ENCODE assay signal across 12 cellular contexts in the genomic region with DNA sequence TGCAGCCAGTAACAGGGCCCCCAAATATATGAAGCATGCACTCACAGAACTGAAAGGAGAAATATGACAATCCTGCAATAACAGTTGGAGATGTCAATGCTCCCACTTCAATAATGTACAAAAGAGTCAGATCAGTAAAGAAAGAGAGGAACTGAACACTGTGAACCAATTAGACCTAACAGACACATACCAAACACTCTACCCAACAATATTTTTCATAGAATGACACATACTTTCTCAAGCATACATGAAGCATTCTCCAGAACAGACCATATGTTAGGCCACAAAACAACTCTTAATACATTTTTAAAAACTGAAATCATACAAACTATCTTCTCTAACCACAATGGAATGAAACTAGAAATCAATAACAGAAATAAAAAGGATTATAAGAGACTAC.
A peak's percentile ranks its signal among the peaks of the same experiment; 100 is the strongest.
DNase-seq lines count a peak whose midpoint lies in the region; ATAC-seq and TF ChIP-seq lines count a peak whose summit lies in the region.
"Had no signal": no experiment of that assay in that cellular context is flagged by ENCODE, and none has a peak within 500 bp of the region (broad histone marks: within the 10 kb centered on the region; RNA-seq: fewer than 3 reads in every experiment).

No MANE protein-coding gene starts in this region.

- peak overlapping the region; percentile 30 for H3K27ac Mint-ChIP-seq in CD4-positive, alpha-beta T cell
- H3K27ac Mint-ChIP-seq in T-helper 17 cell = peak overlapping the region; percentile 14
- H3K27ac Mint-ChIP-seq: dendritic cell treated with granulocyte-macrophage colony-stimulating factor and Interleukin-4, amounts not matched to agents 40 ng/mL and 50 ng/mL, for 4 days had no signal

- no peaks in the 10 kb centered on the region for H3K9me3 ChIP-seq in CD4-positive, alpha-beta T cell (ENCODE audit: control insufficient read depth, low read length)
- no peaks in the 10 kb centered on the region for H3K9me3 ChIP-seq in T-helper 17 cell (ENCODE audit: control insufficient read depth, low read length, poor library complexity, severe bottlenecking)
- H3K9me3 ChIP-seq: testis had no signal

- H3K4me3 Mint-ChIP-seq in CD4-positive, alpha-beta T cell = no peak overlapping the region
- no peak overlapping the region for H3K4me3 Mint-ChIP-seq in T-helper 17 cell
- H3K4me3 Mint-ChIP-seq: dendritic cell treated with granulocyte-macrophage colony-stimulating factor and Interleukin-4, amounts not matched to agents 40 ng/mL and 50 ng/mL, for 4 days had no signal

- TF ChIP-seq CTCF in CD4-positive, alpha-beta T cell (IDR thresholded peaks at IDR 0.05) = no peak

- H3K4me1 Mint-ChIP-seq in CD4-positive, alpha-beta T cell (ENCODE audit: low read depth) = peaks cover 43% of the 10 kb centered on the region
- peaks cover 19% of the 10 kb centered on the region for H3K4me1 Mint-ChIP-seq in T-helper 17 cell

- no peak for DNase-seq in CD4-positive, alpha-beta T cell
- no peak for DNase-seq in T-helper 17 cell
- DNase-seq in iris pigment epithelial cell (ENCODE audit: low read depth) = peak; percentile 76
- DNase-seq in SW 1271 (lab: John Stamatoyannopoulos, UW) = no peak
- no peak for DNase-seq in HK-2 (ENCODE audit: unreplicated experiment)
- no peak for DNase-seq in UCSD-AML1 (lab: John Stamatoyannopoulos, UW; ENCODE audit: unreplicated experiment)
- DNase-seq in HT-29 (ENCODE audit: low spot score) = no peak
- DNase-seq: NCI-H1092 treated with DMSO at 0.1 percent for 48 hours, NCI-H82, testis had no signal

- intact Hi-C loops in CD4-positive, alpha-beta T cell (cut with DNase I, micrococcal nuclease) = no loop called here

- no peak for ATAC-seq in CD4-positive, alpha-beta T cell (ENCODE audit: poor library complexity)
- ATAC-seq in GM19468 (IDR thresholded peaks at IDR 0.05; ENCODE audit: extremely low read depth, unreplicated experiment) (peak; percentile 9), T-helper 17 cell (no peak)

- no peaks in the 10 kb centered on the region for H3K27me3 ChIP-seq in CD4-positive, alpha-beta T cell (ENCODE audit: control insufficient read depth, insufficient read depth, low read length)
- H3K27me3 ChIP-seq: testis had no signal

- POLR2A ChIA-PET in CD4-positive, alpha-beta T cell (lab: Charles Lee) = no interaction called here

- H3K9me3 Mint-ChIP-seq in CD4-positive, alpha-beta T cell = no peaks in the 10 kb centered on the region
- H3K9me3 Mint-ChIP-seq: dendritic cell treated with granulocyte-macrophage colony-stimulating factor and Interleukin-4, amounts not matched to agents 40 ng/mL and 50 ng/mL, for 4 days had no signal

- peaks cover 78% of the 10 kb centered on the region for H3K36me3 Mint-ChIP-seq in CD4-positive, alpha-beta T cell (ENCODE audit: low read depth)
- H3K36me3 Mint-ChIP-seq in T-helper 17 cell (ENCODE audit: low read depth) = peaks cover 3% of the 10 kb centered on the region

- no peaks in the 10 kb centered on the region for H3K27me3 Mint-ChIP-seq in CD4-positive, alpha-beta T cell
- H3K27me3 Mint-ChIP-seq in T-helper 17 cell = no peaks in the 10 kb centered on the region
- H3K27me3 Mint-ChIP-seq: dendritic cell treated with granulocyte-macrophage colony-stimulating factor and Interleukin-4, amounts not matched to agents 40 ng/mL and 50 ng/mL, for 4 days had no signal

- CTCF ChIA-PET in CD4-positive, alpha-beta T cell (lab: Charles Lee) = no interaction called here

- no peak overlapping the region for H3K27ac ChIP-seq in CD4-positive, alpha-beta T cell (ENCODE audit: low read depth, low read length)
- H3K27ac ChIP-seq: testis had no signal
